Comparison of ENCODE assay signal across 25 cellular contexts in genomic region chr4:72486991-72487390, GRCh38.
"Had no signal": no experiment of that assay in that cellular context is flagged by ENCODE, and none has a peak within 500 bp of the region (broad histone marks: within the 10 kb centered on the region; RNA-seq: fewer than 3 reads in every experiment).

No MANE protein-coding gene starts in this region.

- ATAC-seq: esophagus mucosa; gastrocnemius medialis; heart right ventricle; left cardiac atrium; left lung; left ventricle myocardium superior; lower lobe of right lung; naive thymus-derived CD4-positive, alpha-beta T cell had no signal

- H3K4me3 Mint-ChIP-seq: memory B cell; naive thymus-derived CD4-positive, alpha-beta T cell had no signal

- H3K27me3 ChIP-seq: dorsolateral prefrontal cortex, esophagus squamous epithelium, gastrocnemius medialis, heart right ventricle, left lung had no signal

- H3K27ac ChIP-seq: coronary artery, dorsolateral prefrontal cortex, esophagus squamous epithelium, gastrocnemius medialis, heart right ventricle, left lung, lower lobe of right lung had no signal

- H3K4me3 ChIP-seq: coronary artery, dorsolateral prefrontal cortex, esophagus squamous epithelium, gastrocnemius medialis, heart right ventricle, left lung, lower lobe of right lung had no signal

- H3K27ac Mint-ChIP-seq: memory B cell; naive thymus-derived CD4-positive, alpha-beta T cell had no signal

- H3K36me3 ChIP-seq: esophagus squamous epithelium, gastrocnemius medialis, heart right ventricle, left lung, lower lobe of right lung had no signal

- H3K36me3 Mint-ChIP-seq: memory B cell; naive thymus-derived CD4-positive, alpha-beta T cell had no signal

- H3K4me1 ChIP-seq: esophagus squamous epithelium, gastrocnemius medialis, heart right ventricle, left lung, lower lobe of right lung had no signal

- H3K9me3 ChIP-seq: esophagus squamous epithelium, gastrocnemius medialis, left lung, lower lobe of right lung had no signal

- DNase-seq: dermis blood vessel endothelial cell; dorsolateral prefrontal cortex; effector CD4-positive, alpha-beta T cell; effector memory CD4-positive, alpha-beta T cell; erythroblast; esophagus squamous epithelium; foreskin fibroblast; foreskin melanocyte; gastrocnemius medialis; glutamatergic neuron; head of caudate nucleus; heart right ventricle; hippocampal formation; left cardiac atrium; left lung; left ventricle myocardium superior; lower lobe of right lung; mesendoderm; midbrain; naive thymus-derived CD4-positive, alpha-beta T cell had no signal

- H3K4me1 Mint-ChIP-seq: memory B cell; naive thymus-derived CD4-positive, alpha-beta T cell had no signal

- H3K27me3 Mint-ChIP-seq: memory B cell; naive thymus-derived CD4-positive, alpha-beta T cell had no signal

- FAIRE-seq: islet of Langerhans, keratinocyte had no signal
